ENCODE assay signal across 19 cellular contexts in the genomic region with DNA sequence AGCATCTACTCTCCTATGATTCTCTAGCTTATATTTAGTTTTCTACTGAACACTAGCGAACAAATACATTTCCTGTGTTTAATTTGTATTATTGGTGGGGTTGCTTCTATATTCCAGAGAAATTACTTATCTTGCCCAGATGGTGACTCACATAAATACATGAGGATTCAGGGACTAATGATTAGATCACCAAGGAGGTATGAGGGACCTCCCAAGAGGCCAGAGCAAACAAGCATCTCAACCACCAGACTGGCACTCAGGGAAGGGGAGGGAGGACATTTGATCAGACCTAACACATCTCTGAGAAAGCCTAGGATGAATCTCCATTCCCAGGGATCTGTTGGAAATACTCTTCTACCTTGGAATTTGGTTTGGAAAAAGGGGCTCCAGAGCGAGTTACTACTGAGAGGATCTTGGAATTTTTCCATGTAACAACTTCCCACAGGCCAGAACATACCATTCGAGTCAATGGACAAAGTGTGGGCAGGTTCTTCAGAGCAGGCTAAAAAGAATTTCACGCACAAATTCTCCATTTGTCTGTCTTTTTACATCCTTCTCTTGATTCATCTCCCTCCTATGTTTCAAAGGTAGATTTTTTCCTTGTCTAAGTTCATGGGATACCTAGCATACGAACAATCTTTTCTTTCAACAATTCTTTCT.
A peak's percentile ranks its signal among the peaks of the same experiment; 100 is the strongest.
DNase-seq lines count a peak whose midpoint lies in the region; ATAC-seq lines count a peak whose summit lies in the region.
"Had no signal": no experiment of that assay in that cellular context is flagged by ENCODE, and none has a peak within 500 bp of the region (broad histone marks: within the 10 kb centered on the region; RNA-seq: fewer than 3 reads in every experiment).

No MANE protein-coding gene starts in this region.

- intact Hi-C loops in posterior cingulate gyrus (cut with DNase I): no loop called here

- H4K8ac ChIP-seq in mesendoderm (ENCODE audit: low read depth, low read length): no peak overlapping the region

- no peak overlapping the region for H3K4ac ChIP-seq in mesendoderm (ENCODE audit: low read depth, low read length)

- H3K79me2 ChIP-seq in mesendoderm (ENCODE audit: control insufficient read depth, insufficient read depth, low read length): no peaks in the 10 kb centered on the region

- H3K27me3 ChIP-seq in mesendoderm (ENCODE audit: insufficient read depth, low read length, poor library complexity): no peaks in the 10 kb centered on the region

- no peak overlapping the region for H3K9ac ChIP-seq in mesendoderm (ENCODE audit: low read length)

- DNase-seq in Daoy (ENCODE audit: low read depth): peak; percentile 97
- peak; percentile 0 for DNase-seq in RPMI7951 (ENCODE audit: low read depth)
- peak; percentile 60 for DNase-seq in dedifferentiated amniotic fluid mesenchymal stem cell (ENCODE audit: extremely low spot score)
- peak; percentile 44 for DNase-seq in mesendoderm
- no peak for DNase-seq in stimulated activated CD4-positive, alpha-beta T cell treated with anti-CD3 and anti-CD28 coated beads, Interleukin-12 subunit alpha, Interleukin-12 subunit beta, amount 100 ng/mL, for 4 hours
- DNase-seq in activated CD8-positive, alpha-beta memory T cell treated with anti-CD3 and anti-CD28 coated beads, Interleukin-2, amount 10 ng/mL, durations not matched to agents 7 days and 5 days: no peak
- DNase-seq in posterior cingulate gyrus: no peak
- DNase-seq: activated B cell treated with CpG ODN at 0.5 μM for 24 hours; activated gamma-delta T cell treated with Interleukin-2 at 50 U/mL for 16 hours; C1 segment of cervical spinal cord; lower lobe of right lung; MV-4-11; naive thymus-derived CD8-positive, alpha-beta T cell; NCI-H2081; NCI-H69; T-cell had no signal

- H3K27ac ChIP-seq in mesendoderm (ENCODE audit: low read depth, low read length): no peak overlapping the region
- H3K27ac ChIP-seq: lower lobe of right lung had no signal

- H3K4me3 Mint-ChIP-seq in activated CD8-positive, alpha-beta memory T cell treated with anti-CD3 and anti-CD28 coated beads, Interleukin-2, amount 10 ng/mL, durations not matched to agents 7 days and 5 days: no peak overlapping the region
- H3K4me3 Mint-ChIP-seq: activated B cell treated with CpG ODN at 0.5 μM for 24 hours; brain; naive thymus-derived CD8-positive, alpha-beta T cell; T-cell had no signal

- CTCF ChIA-PET in activated CD8-positive, alpha-beta memory T cell treated with anti-CD3 and anti-CD28 coated beads, Interleukin-2, amount 10 ng/mL, durations not matched to agents 7 days and 5 days (lab: Charles Lee): no interaction called here

- no peak overlapping the region for H4K5ac ChIP-seq in mesendoderm (ENCODE audit: low read length)

- no peak overlapping the region for H2AK5ac ChIP-seq in mesendoderm (ENCODE audit: low read length)

- no peak overlapping the region for H2BK120ac ChIP-seq in mesendoderm (ENCODE audit: low read depth, low read length)

- no peak overlapping the region for H2BK5ac ChIP-seq in mesendoderm (ENCODE audit: low read length)

- peaks cover 9% of the 10 kb centered on the region for H3K9me3 Mint-ChIP-seq in activated CD8-positive, alpha-beta memory T cell treated with anti-CD3 and anti-CD28 coated beads, Interleukin-2, amount 10 ng/mL, durations not matched to agents 7 days and 5 days (ENCODE audit: low read depth)
- H3K9me3 Mint-ChIP-seq: activated B cell treated with CpG ODN at 0.5 μM for 24 hours, brain had no signal

- no peak for ATAC-seq in HG03571 (IDR thresholded peaks at IDR 0.05; ENCODE audit: unreplicated experiment)
- no peak for ATAC-seq in activated CD8-positive, alpha-beta memory T cell treated with anti-CD3 and anti-CD28 coated beads, Interleukin-2, amount 10 ng/mL, durations not matched to agents 7 days and 5 days
- ATAC-seq: lower lobe of right lung; naive thymus-derived CD8-positive, alpha-beta T cell; Panc1; T-cell had no signal

- peaks cover 2% of the 10 kb centered on the region for H3K4me1 ChIP-seq in mesendoderm (ENCODE audit: control insufficient read depth, low read depth, low read length)
- H3K4me1 ChIP-seq: lower lobe of right lung had no signal

- no peak overlapping the region for H3K4me3 ChIP-seq in mesendoderm (ENCODE audit: low read length)
- H3K4me3 ChIP-seq: lower lobe of right lung had no signal

- no peak overlapping the region for H3K56ac ChIP-seq in mesendoderm (ENCODE audit: low read length)

- H3K27me3 Mint-ChIP-seq in activated CD8-positive, alpha-beta memory T cell treated with anti-CD3 and anti-CD28 coated beads, Interleukin-2, amount 10 ng/mL, durations not matched to agents 7 days and 5 days: no peaks in the 10 kb centered on the region
- H3K27me3 Mint-ChIP-seq: activated B cell treated with CpG ODN at 0.5 μM for 24 hours; naive thymus-derived CD8-positive, alpha-beta T cell; T-cell had no signal

- no CpG with 5 or more reads among the region's 5 CpGs for WGBS in mesendoderm (ENCODE audit: extremely low coverage, insufficient coverage, low lambda C conversion rate)

- H3K27ac Mint-ChIP-seq in activated CD8-positive, alpha-beta memory T cell treated with anti-CD3 and anti-CD28 coated beads, Interleukin-2, amount 10 ng/mL, durations not matched to agents 7 days and 5 days: no peak overlapping the region
- H3K27ac Mint-ChIP-seq: activated B cell treated with CpG ODN at 0.5 μM for 24 hours; brain; naive thymus-derived CD8-positive, alpha-beta T cell; T-cell had no signal

- H3K4me2 ChIP-seq in mesendoderm (ENCODE audit: low read length): no peak overlapping the region

- H3K18ac ChIP-seq in mesendoderm (ENCODE audit: low read length): no peak overlapping the region

- H3K4me1 Mint-ChIP-seq in activated CD8-positive, alpha-beta memory T cell treated with anti-CD3 and anti-CD28 coated beads, Interleukin-2, amount 10 ng/mL, durations not matched to agents 7 days and 5 days: no peaks in the 10 kb centered on the region
- H3K4me1 Mint-ChIP-seq: activated B cell treated with CpG ODN at 0.5 μM for 24 hours; brain; naive thymus-derived CD8-positive, alpha-beta T cell; T-cell had no signal

- no peak overlapping the region for H2BK15ac ChIP-seq in mesendoderm (replicated peaks; ENCODE audit: low read depth)

- H3K79me1 ChIP-seq in mesendoderm (ENCODE audit: low read length): no peaks in the 10 kb centered on the region

- H3K23ac ChIP-seq in mesendoderm (ENCODE audit: low read length): no peak overlapping the region

- H3K36me3 ChIP-seq in mesendoderm (ENCODE audit: control insufficient read depth, insufficient read depth, low read length): no peaks in the 10 kb centered on the region
- H3K36me3 ChIP-seq: lower lobe of right lung had no signal

- H3K36me3 Mint-ChIP-seq in activated CD8-positive, alpha-beta memory T cell treated with anti-CD3 and anti-CD28 coated beads, Interleukin-2, amount 10 ng/mL, durations not matched to agents 7 days and 5 days: no peaks in the 10 kb centered on the region
- H3K36me3 Mint-ChIP-seq: brain, T-cell had no signal

Comparison
In these comparisons a context has a peak if more than half of its experiments do, and no peak if none do; other contexts are left out.
1. DNase-seq: peak in Daoy (single experiment), RPMI7951 (single experiment), dedifferentiated amniotic fluid mesenchymal stem cell (single experiment) and mesendoderm (single experiment); none in stimulated activated CD4-positive, alpha-beta T cell treated with anti-CD3 and anti-CD28 coated beads, Interleukin-12 subunit alpha, Interleukin-12 subunit beta, amount 100 ng/mL, for 4 hours (single experiment), activated CD8-positive, alpha-beta memory T cell treated with anti-CD3 and anti-CD28 coated beads, Interleukin-2, amount 10 ng/mL, durations not matched to agents 7 days and 5 days (single experiment) and posterior cingulate gyrus (0 of 10).